Comparison of ENCODE assay signal across 8 cellular contexts in genomic region chr5:543755-544674, GRCh38. TPM values are rescaled to one million over a fixed set of nuclear protein-coding genes. Genes with fewer than 3 reads are reported as not detected.
A peak's percentile ranks its signal among the peaks of the same experiment; 100 is the strongest.
DNase-seq lines count a peak whose midpoint lies in the region; ATAC-seq and TF ChIP-seq lines count a peak whose summit lies in the region.

No MANE protein-coding gene starts in this region.

- H3K4me1 ChIP-seq in body of pancreas: peaks cover 16% of the 10 kb centered on the region

- H3K27ac ChIP-seq in body of pancreas: no peak overlapping the region

- ATAC-seq in GM18873 (IDR thresholded peaks at IDR 0.05; ENCODE audit: low FRiP score, unreplicated experiment): peak; percentile 83
- ATAC-seq in HG02970 (IDR thresholded peaks at IDR 0.05; ENCODE audit: low FRiP score, unreplicated experiment): peak; percentile 75
- ATAC-seq in body of pancreas: no peak

- intact Hi-C loops in body of pancreas (cut with DNase I): no loop called here

- no peak for TF ChIP-seq CTCF in body of pancreas (IDR thresholded peaks at IDR 0.05)

- H3K36me3 ChIP-seq in body of pancreas (replicated peaks in 1 of 2; ENCODE audit: insufficient read depth in 1 of 2, low read depth in 2 of 2): no peaks in the 10 kb centered on the region

- no peak overlapping the region for H3K4me3 ChIP-seq in body of pancreas

- H3K27me3 ChIP-seq in body of pancreas: peaks cover 0 to 5% of the 10 kb centered on the region in 2 donors

- TF ChIP-seq POLR2A in Raji (IDR thresholded peaks at IDR 0.05; ENCODE audit: insufficient read depth, low read depth, low read length) (peak; percentile 52; the same call in 1 of the 2 replicates), body of pancreas (IDR thresholded peaks at IDR 0.05) (no peak)

- 66 to 71% methylated on average over 11 to 30 of the region's 30 CpGs for WGBS in body of pancreas, 2 donors

- H3K9me3 ChIP-seq in body of pancreas: no peaks in the 10 kb centered on the region

- peak in 3 of 4 donors; percentile 9 to 42 (median 13) for DNase-seq in body of pancreas
- DNase-seq in stimulated activated CD4-positive, alpha-beta T cell treated with anti-CD3 and anti-CD28 coated beads, Interleukin-15, amount 100 ng/mL, for 48 hours (ENCODE audit: low read depth in 2 of 2): peak; percentile 21 to 47
- no peak for DNase-seq in D341Med (ENCODE audit: low spot score)
- DNase-seq in GOT3 (lab: John Stamatoyannopoulos, UW): no peak
- no peak for DNase-seq in dedifferentiated amniotic fluid mesenchymal stem cell (ENCODE audit: extremely low spot score)

RNA-seq across cellular contexts. Expression of gene SLC9A3, which starts 19.8 kb away (rescaled TPM):
- 1 to 10 TPM; 2.0 to 4.7 TPM for total RNA-seq in body of pancreas

Comparison
In these comparisons a context has a peak if more than half of its experiments do, and no peak if none do; other contexts are left out.
1. DNase-seq: peak in body of pancreas (3 of 4) and stimulated activated CD4-positive, alpha-beta T cell treated with anti-CD3 and anti-CD28 coated beads, Interleukin-15, amount 100 ng/mL, for 48 hours (2 of 2); none in D341Med (single experiment), GOT3 (single experiment) and dedifferentiated amniotic fluid mesenchymal stem cell (single experiment).